Comparison of ENCODE assay signal across 27 cellular contexts in the genomic region with DNA sequence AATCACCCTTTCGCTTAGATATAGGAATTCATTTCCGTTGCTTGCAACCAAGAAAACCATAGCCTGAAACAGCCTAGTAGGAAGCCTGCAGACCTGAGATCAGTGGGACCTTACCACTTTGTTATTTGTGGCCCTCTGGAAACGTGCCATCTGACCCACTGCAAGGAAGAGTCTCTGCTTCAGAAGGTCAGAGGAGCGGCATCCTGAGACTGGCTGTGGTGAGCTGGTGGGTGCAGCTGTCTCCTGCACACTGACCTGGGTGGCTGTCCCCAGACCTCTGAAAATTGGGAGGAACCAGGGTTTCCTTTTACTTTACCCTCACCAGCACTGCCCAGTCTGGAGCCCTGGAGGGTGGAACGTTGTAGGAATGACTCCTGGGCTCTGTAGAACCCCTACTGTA. TPM values are rescaled to one million over a fixed set of nuclear protein-coding genes. Genes with fewer than 3 reads are reported as not detected.
"Had no signal": no experiment of that assay in that cellular context is flagged by ENCODE, and none has a peak within 500 bp of the region (broad histone marks: within the 10 kb centered on the region; RNA-seq: fewer than 3 reads in every experiment).

No MANE protein-coding gene starts in this region.

- H2AFZ ChIP-seq: parathyroid adenoma had no signal

- H3K9me3 ChIP-seq: neutrophil, right lobe of liver, sigmoid colon, suprapubic skin, testis, transverse colon had no signal

- H3K4me1 ChIP-seq: parathyroid adenoma, psoas muscle, sigmoid colon, suprapubic skin, testis, tibial artery, transverse colon, upper lobe of left lung, vagina had no signal

- H3K27me3 ChIP-seq: neutrophil, right lobe of liver, sigmoid colon, suprapubic skin, testis, tibial artery, transverse colon, upper lobe of left lung, vagina had no signal

- H3K4me3 ChIP-seq: psoas muscle, right lobe of liver, sigmoid colon, suprapubic skin, testis, tibial artery, transverse colon, upper lobe of left lung, vagina had no signal

- H3K36me3 ChIP-seq: neutrophil, right lobe of liver, sigmoid colon, suprapubic skin, tibial artery, transverse colon, upper lobe of left lung, vagina had no signal

- DNase-seq: naive B cell; naive thymus-derived CD8-positive, alpha-beta T cell; nephron progenitor cell; nucleus accumbens; psoas muscle; right cardiac atrium; right lobe of liver; sigmoid colon; small intestine; stimulated activated CD4-positive, alpha-beta T cell treated with anti-CD3 and anti-CD28 coated beads, Interleukin-12 subunit alpha, Interleukin-12 subunit beta, amount 100 ng/mL, for 4 hours; stimulated activated CD4-positive, alpha-beta T cell treated with anti-CD3 and anti-CD28 coated beads, Interleukin-1b, Interleukin-23, amount 100 ng/mL, for 48 hours; stimulated activated CD4-positive, alpha-beta T cell treated with anti-CD3 and anti-CD28 coated beads, Interleukin-4, amount 100 ng/mL, for 1 hour; stimulated activated CD4-positive, alpha-beta T cell treated with anti-CD3 and anti-CD28 coated beads, Interleukin-4, amount 100 ng/mL, for 4 hours; stimulated activated CD8-positive, alpha-beta memory T cell treated with anti-CD3 and anti-CD28 coated beads, Interleukin-4, amount 100 ng/mL, for 48 hours; stimulated activated naive CD4-positive, alpha-beta T cell; stimulated activated naive CD8-positive, alpha-beta T cell treated with anti-CD3 and anti-CD28 coated beads, Interleukin-15, amount 100 ng/mL, for 72 hours; stimulated activated naive CD8-positive, alpha-beta T cell treated with anti-CD3 and anti-CD28 coated beads, Interleukin-15, Interleukin-2, amounts not matched to agents 100 U/mL and 50 U/mL, for 24 hours; substantia nigra; testis; tibial artery; transverse colon; upper lobe of left lung had no signal

- H3K9ac ChIP-seq: parathyroid adenoma had no signal

- H3K27ac ChIP-seq: neutrophil, parathyroid adenoma, psoas muscle, right lobe of liver, sigmoid colon, suprapubic skin, testis, tibial artery, transverse colon, upper lobe of left lung, vagina had no signal

RNA-seq across cellular contexts. Expression of a gene that starts 18.2 kb away (rescaled TPM):
- total RNA-seq: naive thymus-derived CD8-positive, alpha-beta T cell had no signal
- polyA plus RNA-seq: naive thymus-derived CD8-positive, alpha-beta T cell had no signal

RNA-seq across cellular contexts. Expression of a gene that starts 38.8 kb away (rescaled TPM):
- total RNA-seq: naive thymus-derived CD8-positive, alpha-beta T cell; natural killer cell treated with Interleukin-12 subunit alpha and Interleukin-12 subunit beta and Interleukin-15 and Interleukin-18, amount 100 ng/mL, for 72 hours; psoas muscle; sigmoid colon; vagina had no signal
- polyA plus RNA-seq: naive thymus-derived CD8-positive, alpha-beta T cell had no signal
